Comparison of ENCODE assay signal across 2 cellular contexts in the genomic region with DNA sequence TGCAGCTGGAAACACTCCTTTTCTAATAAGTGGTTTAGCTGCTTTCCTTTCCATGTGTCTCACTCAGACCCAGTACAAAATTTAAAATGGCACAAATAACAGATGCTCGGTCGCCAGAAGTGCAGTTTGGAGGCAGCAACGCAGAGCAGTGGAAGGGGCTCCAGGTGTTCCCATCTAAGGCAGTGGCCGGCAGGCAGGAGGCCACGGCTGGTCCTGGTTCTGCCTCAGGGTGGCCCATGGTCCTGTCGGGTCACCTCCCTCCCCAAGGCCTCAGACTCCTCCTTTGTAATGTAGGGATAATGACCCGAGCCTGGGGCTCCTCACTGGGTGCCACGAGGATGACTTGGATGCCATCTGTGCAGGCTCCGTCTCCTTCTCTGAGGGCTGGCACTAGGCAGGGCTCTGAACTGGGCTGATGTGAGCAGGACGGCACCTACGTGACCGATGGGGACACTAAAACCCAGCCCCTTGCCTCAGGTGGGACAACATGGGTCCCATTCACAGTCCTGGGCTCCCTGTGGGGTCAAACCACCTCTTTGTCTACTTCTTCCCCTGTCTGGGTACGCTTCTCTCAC.
TF ChIP-seq lines count a peak whose summit lies in the region.

No MANE protein-coding gene starts in this region.

TF ChIP-seq in HepG2, 621 proteins besides CTCF, POLR2A, EP300 and RAD21 (continued from another document):
- TF ChIP-seq, protein P1, sequence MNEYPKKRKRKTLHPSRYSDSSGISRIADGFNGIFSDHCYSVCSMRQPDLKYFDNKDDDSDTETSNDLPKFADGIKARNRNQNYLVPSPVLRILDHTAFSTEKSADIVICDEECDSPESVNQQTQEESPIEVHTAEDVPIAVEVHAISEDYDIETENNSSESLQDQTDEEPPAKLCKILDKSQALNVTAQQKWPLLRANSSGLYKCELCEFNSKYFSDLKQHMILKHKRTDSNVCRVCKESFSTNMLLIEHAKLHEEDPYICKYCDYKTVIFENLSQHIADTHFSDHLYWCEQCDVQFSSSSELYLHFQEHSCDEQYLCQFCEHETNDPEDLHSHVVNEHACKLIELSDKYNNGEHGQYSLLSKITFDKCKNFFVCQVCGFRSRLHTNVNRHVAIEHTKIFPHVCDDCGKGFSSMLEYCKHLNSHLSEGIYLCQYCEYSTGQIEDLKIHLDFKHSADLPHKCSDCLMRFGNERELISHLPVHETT (CRISPR knock-in tag; conservative IDR thresholded peaks at IDR 0.05): no peak
- no peak for TF ChIP-seq ZNF569 (CRISPR knock-in tag; IDR thresholded peaks at IDR 0.05; ENCODE audit: borderline replicate concordance)
- TF ChIP-seq NR2F6 (IDR thresholded peaks at IDR 0.05): no peak
- TF ChIP-seq NR2F6 (CRISPR knock-in tag; IDR thresholded peaks at IDR 0.05): no peak
- TF ChIP-seq ZNF17 (CRISPR knock-in tag; IDR thresholded peaks at IDR 0.05): no peak
- no peak for TF ChIP-seq ZNF124 (CRISPR knock-in tag; IDR thresholded peaks at IDR 0.05)
- TF ChIP-seq AKAP8 (CRISPR knock-in tag; IDR thresholded peaks at IDR 0.05): no peak
- TF ChIP-seq GABPB1 (CRISPR knock-in tag; IDR thresholded peaks at IDR 0.05): no peak
- TF ChIP-seq ZNF577 (CRISPR knock-in tag; IDR thresholded peaks at IDR 0.05; ENCODE audit: borderline replicate concordance, low read depth): no peak
- TF ChIP-seq ZNF746 (CRISPR knock-in tag; IDR thresholded peaks at IDR 0.05): no peak
- TF ChIP-seq POLR2G (IDR thresholded peaks at IDR 0.05; ENCODE audit: low read depth, low read length): no peak
- TF ChIP-seq U2AF1 (optimal IDR thresholded peaks at IDR 0.05; ENCODE audit: low read depth, low read length): no peak
- TF ChIP-seq PREB (CRISPR knock-in tag; IDR thresholded peaks at IDR 0.05): no peak
- no peak for TF ChIP-seq CSRNP2 (CRISPR knock-in tag; conservative IDR thresholded peaks at IDR 0.05; ENCODE audit: low read depth)

TF ChIP-seq in WTC11, 78 proteins besides CTCF, POLR2A, EP300 and RAD21 (continued from another document):
- TF ChIP-seq USF1 (CRISPR knock-in tag; IDR thresholded peaks at IDR 0.05) (no peak), RELA (CRISPR knock-in tag; IDR thresholded peaks at IDR 0.05; ENCODE audit: borderline replicate concordance) (no peak), TEAD1 (CRISPR knock-in tag; IDR thresholded peaks at IDR 0.05) (no peak), ZNF396 (CRISPR knock-in tag; IDR thresholded peaks at IDR 0.05; ENCODE audit: borderline replicate concordance) (no peak), JAZF1 (CRISPR knock-in tag; IDR thresholded peaks at IDR 0.05) (no peak), SP1 (CRISPR knock-in tag; conservative IDR thresholded peaks at IDR 0.05) (no peak), ZNF423 (CRISPR knock-in tag; IDR thresholded peaks at IDR 0.05) (no peak), ZNF219 (CRISPR knock-in tag; IDR thresholded peaks at IDR 0.05; ENCODE audit: borderline replicate concordance) (no peak), ZNF121 (CRISPR knock-in tag; IDR thresholded peaks at IDR 0.05) (no peak), ATF6 (CRISPR knock-in tag; IDR thresholded peaks at IDR 0.05) (no peak), GTF2I (CRISPR knock-in tag; conservative IDR thresholded peaks at IDR 0.05) (no peak), MLX (CRISPR knock-in tag; IDR thresholded peaks at IDR 0.05) (no peak), E2F1 (CRISPR knock-in tag; IDR thresholded peaks at IDR 0.05) (no peak), MXD4 (CRISPR knock-in tag; IDR thresholded peaks at IDR 0.05; ENCODE audit: borderline replicate concordance) (no peak)
- TF ChIP-seq, protein P2, sequence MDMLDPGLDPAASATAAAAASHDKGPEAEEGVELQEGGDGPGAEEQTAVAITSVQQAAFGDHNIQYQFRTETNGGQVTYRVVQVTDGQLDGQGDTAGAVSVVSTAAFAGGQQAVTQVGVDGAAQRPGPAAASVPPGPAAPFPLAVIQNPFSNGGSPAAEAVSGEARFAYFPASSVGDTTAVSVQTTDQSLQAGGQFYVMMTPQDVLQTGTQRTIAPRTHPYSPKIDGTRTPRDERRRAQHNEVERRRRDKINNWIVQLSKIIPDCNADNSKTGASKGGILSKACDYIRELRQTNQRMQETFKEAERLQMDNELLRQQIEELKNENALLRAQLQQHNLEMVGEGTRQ (CRISPR knock-in tag; IDR thresholded peaks at IDR 0.05): no peak
